ENCODE assay signal across 1 cellular context in the genomic region with DNA sequence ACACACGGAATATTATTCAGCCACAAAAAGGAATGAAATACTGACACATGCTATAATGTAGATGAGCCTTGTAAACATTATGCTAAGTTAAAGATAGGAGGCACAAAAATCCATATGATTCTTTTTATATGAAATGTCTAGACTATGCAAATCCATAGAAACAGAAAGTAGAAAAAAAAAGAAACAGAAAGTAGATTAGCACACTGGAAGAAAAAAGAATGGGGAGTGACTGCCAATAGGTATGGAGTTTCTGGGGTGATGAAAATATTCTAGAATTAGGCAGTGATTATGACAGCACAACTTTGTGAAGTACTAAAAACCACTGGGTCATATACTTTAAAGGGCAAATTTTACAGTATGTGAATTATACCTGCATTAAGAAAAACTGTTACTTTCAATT.
TF ChIP-seq lines count a peak whose summit lies in the region.

No MANE protein-coding gene starts in this region.

TF ChIP-seq in HepG2, 621 proteins besides CTCF, POLR2A, EP300 and RAD21 (continued from another document):
- no peak for TF ChIP-seq ZFAT (CRISPR knock-in tag; conservative IDR thresholded peaks at IDR 0.05)
- TF ChIP-seq PRPF4 (IDR thresholded peaks at IDR 0.05; ENCODE audit: low read depth, low read length, poor library complexity, severe bottlenecking): no peak
- TF ChIP-seq ZNF337 (CRISPR knock-in tag; IDR thresholded peaks at IDR 0.05; ENCODE audit: borderline replicate concordance, low read depth): no peak
- TF ChIP-seq NR2C2 (CRISPR knock-in tag; IDR thresholded peaks at IDR 0.05; ENCODE audit: borderline replicate concordance): no peak
- TF ChIP-seq ZNF232 (CRISPR knock-in tag; IDR thresholded peaks at IDR 0.05; ENCODE audit: borderline replicate concordance): no peak
- no peak for TF ChIP-seq TCF7 (IDR thresholded peaks at IDR 0.05; ENCODE audit: low read depth)
- TF ChIP-seq TEAD2 (CRISPR knock-in tag; IDR thresholded peaks at IDR 0.05): no peak
- no peak for TF ChIP-seq ZNF343 (CRISPR knock-in tag; IDR thresholded peaks at IDR 0.05)
- no peak for TF ChIP-seq ZNF660 (CRISPR knock-in tag; IDR thresholded peaks at IDR 0.05; ENCODE audit: borderline replicate concordance, low read depth)
- TF ChIP-seq ZSCAN9 (CRISPR knock-in tag; IDR thresholded peaks at IDR 0.05; ENCODE audit: borderline replicate concordance): no peak
- no peak for TF ChIP-seq KDM5A (IDR thresholded peaks at IDR 0.05; ENCODE audit: borderline replicate concordance, low read length)
- TF ChIP-seq, protein P1, sequence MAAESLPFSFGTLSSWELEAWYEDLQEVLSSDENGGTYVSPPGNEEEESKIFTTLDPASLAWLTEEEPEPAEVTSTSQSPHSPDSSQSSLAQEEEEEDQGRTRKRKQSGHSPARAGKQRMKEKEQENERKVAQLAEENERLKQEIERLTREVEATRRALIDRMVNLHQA (CRISPR knock-in tag; IDR thresholded peaks at IDR 0.05): no peak
- TF ChIP-seq, protein P2, sequence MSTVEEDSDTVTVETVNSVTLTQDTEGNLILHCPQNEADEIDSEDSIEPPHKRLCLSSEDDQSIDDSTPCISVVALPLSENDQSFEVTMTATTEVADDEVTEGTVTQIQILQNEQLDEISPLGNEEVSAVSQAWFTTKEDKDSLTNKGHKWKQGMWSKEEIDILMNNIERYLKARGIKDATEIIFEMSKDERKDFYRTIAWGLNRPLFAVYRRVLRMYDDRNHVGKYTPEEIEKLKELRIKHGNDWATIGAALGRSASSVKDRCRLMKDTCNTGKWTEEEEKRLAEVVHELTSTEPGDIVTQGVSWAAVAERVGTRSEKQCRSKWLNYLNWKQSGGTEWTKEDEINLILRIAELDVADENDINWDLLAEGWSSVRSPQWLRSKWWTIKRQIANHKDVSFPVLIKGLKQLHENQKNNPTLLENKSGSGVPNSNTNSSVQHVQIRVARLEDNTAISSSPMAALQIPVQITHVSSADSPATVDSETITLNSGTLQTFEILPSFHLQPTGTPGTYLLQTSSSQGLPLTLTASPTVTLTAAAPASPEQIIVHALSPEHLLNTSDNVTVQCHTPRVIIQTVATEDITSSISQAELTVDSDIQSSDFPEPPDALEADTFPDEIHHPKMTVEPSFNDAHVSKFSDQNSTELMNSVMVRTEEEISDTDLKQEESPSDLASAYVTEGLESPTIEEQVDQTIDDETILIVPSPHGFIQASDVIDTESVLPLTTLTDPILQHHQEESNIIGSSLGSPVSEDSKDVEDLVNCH (CRISPR knock-in tag; IDR thresholded peaks at IDR 0.05): no peak
- TF ChIP-seq DPF2 (CRISPR knock-in tag; IDR thresholded peaks at IDR 0.05; ENCODE audit: borderline replicate concordance, low read depth): no peak
- TF ChIP-seq GTF2F1 (IDR thresholded peaks at IDR 0.05; ENCODE audit: low read length): no peak
- TF ChIP-seq NFYB (CRISPR knock-in tag; IDR thresholded peaks at IDR 0.05): no peak
- no peak for TF ChIP-seq ZNF674 (CRISPR knock-in tag; IDR thresholded peaks at IDR 0.05; ENCODE audit: low read depth)
